19 cellular contexts compared by ENCODE assay signal in the genomic region with DNA sequence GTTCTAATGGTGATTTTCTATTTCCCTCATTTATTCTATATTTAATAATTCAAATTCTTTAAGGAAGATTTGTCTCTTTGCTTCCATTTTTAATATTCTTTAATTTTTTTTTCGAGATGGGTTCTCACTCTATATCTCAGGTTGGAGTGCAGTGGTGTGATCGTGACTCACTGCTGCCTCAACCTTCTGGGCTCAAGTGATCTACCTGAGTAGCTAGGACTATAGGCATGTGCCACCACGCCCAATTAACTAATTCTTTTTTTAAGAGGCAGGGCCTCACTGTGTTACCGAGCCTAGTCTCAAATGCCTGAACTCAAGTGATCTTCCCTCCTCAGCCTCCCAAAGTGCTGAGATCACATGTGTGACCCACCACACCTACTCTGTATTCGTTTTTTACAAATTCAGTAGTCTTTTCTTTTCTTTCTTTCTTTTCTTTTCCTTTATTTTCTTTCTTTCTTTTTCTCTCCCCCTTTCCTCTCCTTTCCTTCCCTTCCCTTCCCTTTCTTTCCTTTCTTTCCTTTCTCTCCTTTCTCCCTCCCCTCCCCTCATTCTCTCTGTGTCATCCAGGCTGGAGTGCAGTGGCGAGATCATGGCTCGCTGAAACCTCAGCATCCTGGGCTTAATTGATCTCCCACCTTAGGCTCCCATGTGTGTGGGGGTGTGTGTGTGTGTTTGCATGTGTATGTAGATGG.
"Had no signal": no experiment of that assay in that cellular context is flagged by ENCODE, and none has a peak within 500 bp of the region (broad histone marks: within the 10 kb centered on the region; RNA-seq: fewer than 3 reads in every experiment).

No MANE protein-coding gene starts in this region.

- H3K36me3 Mint-ChIP-seq: neural progenitor cell had no signal

- DNase-seq: effector CD4-positive, alpha-beta T cell; endodermal cell; nucleus accumbens; ovary; sigmoid colon; stimulated activated CD4-positive, alpha-beta T cell treated with anti-CD3 and anti-CD28 coated beads, Interleukin-2, amount 100 ng/mL, for 24 hours; stimulated activated CD4-positive, alpha-beta T cell treated with anti-CD3 and anti-CD28 coated beads, Interleukin-4, amount 100 ng/mL, for 4 hours; stimulated activated naive CD4-positive, alpha-beta T cell; stomach; substantia nigra; transverse colon had no signal

- H3K27ac Mint-ChIP-seq: endodermal cell; natural killer cell treated with Interleukin-12 subunit alpha and Interleukin-12 subunit beta and Interleukin-15 and Interleukin-18, amount 100 ng/mL, for 72 hours; neural progenitor cell had no signal

- H3K27ac ChIP-seq: coronary artery, esophagus muscularis mucosa, gastroesophageal sphincter, neural progenitor cell, ovary, right atrium auricular region, sigmoid colon, skin epidermis, stomach, thoracic aorta, transverse colon had no signal

- H3K4me1 ChIP-seq: esophagus muscularis mucosa, gastroesophageal sphincter, neural progenitor cell, right atrium auricular region, sigmoid colon, stomach, transverse colon had no signal

- H3K36me3 ChIP-seq: esophagus muscularis mucosa, gastroesophageal sphincter, neural progenitor cell, ovary, right atrium auricular region, sigmoid colon, stomach, transverse colon had no signal

- H3K4me3 Mint-ChIP-seq: endodermal cell; natural killer cell treated with Interleukin-12 subunit alpha and Interleukin-12 subunit beta and Interleukin-15 and Interleukin-18, amount 100 ng/mL, for 72 hours; neural progenitor cell had no signal

- H3K4me3 ChIP-seq: coronary artery, esophagus muscularis mucosa, gastroesophageal sphincter, neural progenitor cell, ovary, right atrium auricular region, sigmoid colon, skin epidermis, stomach, thoracic aorta, transverse colon had no signal

- ATAC-seq: gastroesophageal sphincter; natural killer cell treated with Interleukin-12 subunit alpha and Interleukin-12 subunit beta and Interleukin-15 and Interleukin-18, amount 100 ng/mL, for 72 hours had no signal

- H3K4me1 Mint-ChIP-seq: endodermal cell, neural progenitor cell had no signal

- H3K27me3 Mint-ChIP-seq: natural killer cell treated with Interleukin-12 subunit alpha and Interleukin-12 subunit beta and Interleukin-15 and Interleukin-18, amount 100 ng/mL, for 72 hours had no signal

- H3K27me3 ChIP-seq: esophagus muscularis mucosa, gastroesophageal sphincter, neural progenitor cell, ovary, right atrium auricular region, sigmoid colon, stomach, transverse colon had no signal

- H3K9me3 Mint-ChIP-seq: endodermal cell; natural killer cell treated with Interleukin-12 subunit alpha and Interleukin-12 subunit beta and Interleukin-15 and Interleukin-18, amount 100 ng/mL, for 72 hours had no signal

- H3K9me3 ChIP-seq: esophagus muscularis mucosa, gastroesophageal sphincter, ovary, right atrium auricular region, sigmoid colon, stomach, thoracic aorta, transverse colon had no signal
